Comparison of ENCODE assay signal across 18 cellular contexts in the genomic region with DNA sequence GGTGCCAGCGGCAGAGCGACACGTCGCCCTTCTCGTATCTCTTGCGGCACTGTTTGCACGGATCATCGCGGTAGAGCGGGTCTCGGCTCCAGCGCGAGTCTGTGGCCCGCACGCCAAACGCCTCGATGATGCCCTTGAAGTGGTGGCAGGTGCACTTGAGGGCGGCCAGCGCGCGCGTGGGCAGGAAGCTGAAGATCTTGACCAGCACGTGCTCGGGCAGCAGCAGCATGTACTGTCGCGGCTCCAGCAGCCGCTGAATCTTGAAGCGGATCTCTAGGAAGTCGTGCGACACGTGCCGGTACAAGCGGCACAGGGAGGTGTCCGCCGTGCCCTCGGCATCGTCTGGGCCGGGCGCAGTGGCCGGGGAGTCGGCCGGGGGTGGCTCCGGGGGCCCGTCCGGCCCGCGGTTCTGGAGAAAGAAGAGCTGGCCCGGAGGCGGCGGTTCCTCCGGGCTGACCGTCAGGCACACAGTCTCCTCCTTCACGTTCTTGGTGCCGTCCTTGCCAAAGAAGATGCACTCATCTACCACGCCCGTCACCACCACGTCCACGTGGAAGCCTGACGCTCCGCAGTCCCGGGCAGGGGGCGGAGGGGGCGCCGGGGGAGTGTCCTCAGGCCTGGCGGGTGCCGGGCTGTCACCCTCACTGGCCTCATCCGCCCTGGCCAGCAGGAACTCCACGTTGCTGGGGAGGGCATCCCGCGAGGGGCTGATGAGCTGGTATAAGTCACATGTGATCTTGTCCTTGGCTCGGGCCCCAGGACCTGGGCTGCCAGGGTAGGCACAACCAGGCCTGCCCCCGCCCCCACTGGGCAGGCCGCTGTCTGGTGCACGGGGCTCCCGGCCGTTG. TPM values are rescaled to one million over a fixed set of nuclear protein-coding genes. Genes with fewer than 3 reads are reported as not detected.
DNase-seq lines count a peak whose midpoint lies in the region; ATAC-seq and TF ChIP-seq lines count a peak whose summit lies in the region.
"Had no signal": no experiment of that assay in that cellular context is flagged by ENCODE, and none has a peak within 500 bp of the region (broad histone marks: within the 10 kb centered on the region; RNA-seq: fewer than 3 reads in every experiment).

No MANE protein-coding gene starts in this region.

- no peak overlapping the region for H3K4ac ChIP-seq in IMR-90 (ENCODE audit: low read depth, low read length)

- H2BK120ac ChIP-seq in IMR-90 (ENCODE audit: low read depth, low read length), result no peak overlapping the region

- peaks cover 47% of the 10 kb centered on the region for H3K79me2 ChIP-seq in GM23338 (replicated peaks; ENCODE audit: insufficient read depth)

- no peak overlapping the region for H3K18ac ChIP-seq in IMR-90 (ENCODE audit: low read depth, low read length)

- dilution Hi-C loops in IMR-90 (cut with HindIII; ENCODE audit: low sequenced_read_pairs, unreplicated experiment), result no loop called here

- H3K27me3 ChIP-seq in GM23338 (ENCODE audit: insufficient read depth) (no peaks in the 10 kb centered on the region), IMR-90 (ENCODE audit: control insufficient read depth, insufficient read depth, low read length) (no peaks in the 10 kb centered on the region)
- H3K27me3 ChIP-seq: BE2C, Peyer's patch had no signal

- no peak overlapping the region for H4K8ac ChIP-seq in IMR-90 (ENCODE audit: low read depth in 2 of 2, low read length in 2 of 2)

- H3K36me3 ChIP-seq in GM23338 (ENCODE audit: insufficient read depth) (no peaks in the 10 kb centered on the region), IMR-90 (ENCODE audit: control insufficient read depth, insufficient read depth, low read length) (peaks cover 20% of the 10 kb centered on the region)

- H3K9me2 ChIP-seq in GM23338 (ENCODE audit: insufficient read depth), result no peaks in the 10 kb centered on the region

- H3F3A ChIP-seq in GM23338 (replicated peaks; ENCODE audit: low read depth), result 0 out of 2 replicates have a peak, but pooled peaks cover 3% of the 10 kb centered on the region

- TF ChIP-seq RAD21 in IMR-90 (IDR thresholded peaks at IDR 0.05; ENCODE audit: low read length), result no peak

- no peak overlapping the region for H3K23ac ChIP-seq in IMR-90 (ENCODE audit: low read depth, low read length)

- H3K4me1 Mint-ChIP-seq in GM23338 (peaks cover 33% of the 10 kb centered on the region), endothelial cell (ENCODE audit: unreplicated experiment) (peaks cover 18% of the 10 kb centered on the region), progenitor cell of endocrine pancreas (ENCODE audit: low read depth) (peaks cover 14% of the 10 kb centered on the region), osteocyte (ENCODE audit: unreplicated experiment) (peaks cover 18% of the 10 kb centered on the region)

- H4K91ac ChIP-seq in IMR-90 (ENCODE audit: insufficient read depth, low read depth, low read length), result no peak overlapping the region

- peaks cover 27 to 60% of the 10 kb centered on the region in 2 experiments for H3K79me1 ChIP-seq in IMR-90 (ENCODE audit: low read depth in 1 of 2, low read length in 2 of 2)

- peaks cover 19% of the 10 kb centered on the region for H3K27me3 Mint-ChIP-seq in GM23338 (ENCODE audit: insufficient read depth, low read depth, poor library complexity)
- peaks cover 9% of the 10 kb centered on the region for H3K27me3 Mint-ChIP-seq in endothelial cell (ENCODE audit: unreplicated experiment)
- no peaks in the 10 kb centered on the region for H3K27me3 Mint-ChIP-seq in progenitor cell of endocrine pancreas
- no peaks in the 10 kb centered on the region for H3K27me3 Mint-ChIP-seq in osteocyte (ENCODE audit: unreplicated experiment)

- H3K36me3 Mint-ChIP-seq in GM23338 (ENCODE audit: low read depth), result peaks cover 13% of the 10 kb centered on the region
- peaks cover 16% of the 10 kb centered on the region for H3K36me3 Mint-ChIP-seq in endothelial cell (ENCODE audit: low read depth, unreplicated experiment)
- H3K36me3 Mint-ChIP-seq in progenitor cell of endocrine pancreas (ENCODE audit: insufficient read depth), result peaks cover 14% of the 10 kb centered on the region
- peaks cover 14% of the 10 kb centered on the region for H3K36me3 Mint-ChIP-seq in osteocyte (ENCODE audit: unreplicated experiment)

- H2BK5ac ChIP-seq in IMR-90 (ENCODE audit: low read depth, low read length, poor library complexity, severe bottlenecking), result no peak overlapping the region

- WGBS in IMR-90 (ENCODE audit: extremely low coverage in 2 of 2, insufficient read length in 1 of 2), 2 experiments, result 94% methylated on average over 56 of the region's 76 CpGs; no CpG with 5 or more reads in 1 of the 2 experiments

- POLR2A ChIA-PET in IMR-90 (lab: Charles Lee; ENCODE audit: unreplicated experiment), result no interaction called here

- H3K14ac ChIP-seq in IMR-90 (replicated peaks; ENCODE audit: low read depth, low read length), result no peak overlapping the region

- CTCF ChIA-PET in IMR-90 (lab: Yijun Ruan, JAX), result no interaction called here

- H3K9me3 ChIP-seq in IMR-90 (ENCODE audit: control insufficient read depth, insufficient read depth, low read length), result no peaks in the 10 kb centered on the region
- H3K9me3 ChIP-seq: BE2C, HAP-1, Peyer's patch had no signal

- H4K5ac ChIP-seq in IMR-90 (ENCODE audit: low read depth, low read length), result no peak overlapping the region

- no peaks in the 10 kb centered on the region for H3K9me3 Mint-ChIP-seq in GM23338
- no peaks in the 10 kb centered on the region for H3K9me3 Mint-ChIP-seq in endothelial cell (ENCODE audit: unreplicated experiment)
- H3K9me3 Mint-ChIP-seq in progenitor cell of endocrine pancreas (ENCODE audit: low read depth), result no peaks in the 10 kb centered on the region
- no peaks in the 10 kb centered on the region for H3K9me3 Mint-ChIP-seq in osteocyte (ENCODE audit: unreplicated experiment)

- no peak overlapping the region for H2AK9ac ChIP-seq in IMR-90 (replicated peaks; ENCODE audit: low read depth, low read length, poor library complexity)

- 0 out of 4 replicates have a peak, but pooled peaks of 1 of the 2 experiments have one; percentile 2 for TF ChIP-seq CTCF in GM23338 (conservative IDR thresholded peaks at IDR 0.05; ENCODE audit: low read depth in 2 of 2)
- TF ChIP-seq CTCF in IMR-90 (conservative IDR thresholded peaks at IDR 0.05; ENCODE audit: low read depth, low read length), result no peak
- TF ChIP-seq CTCF in endothelial cell (IDR thresholded peaks at IDR 0.05; ENCODE audit: unreplicated experiment), result no peak
- TF ChIP-seq CTCF in progenitor cell of endocrine pancreas (IDR thresholded peaks at IDR 0.05; ENCODE audit: unreplicated experiment), result no peak
- TF ChIP-seq CTCF in osteocyte (IDR thresholded peaks at IDR 0.05), result no peak

- intact Hi-C loops in IMR-90 (cut with micrococcal nuclease), result no loop called here

- H3K4me2 ChIP-seq in GM23338 (no peak overlapping the region), IMR-90 (ENCODE audit: low read depth, low read length) (no peak overlapping the region)

- H3K4me1 ChIP-seq in GM23338 (ENCODE audit: insufficient read depth) (peaks cover 11% of the 10 kb centered on the region), IMR-90 (ENCODE audit: control insufficient read depth, insufficient read depth, low read length) (peaks cover 2% of the 10 kb centered on the region; the same call in 1 of the 2 replicates)
- H3K4me1 ChIP-seq: BE2C had no signal

- H3K27ac Mint-ChIP-seq in GM23338, result no peak overlapping the region
- H3K27ac Mint-ChIP-seq in endothelial cell (ENCODE audit: unreplicated experiment), result no peak overlapping the region
- peak overlapping the region; percentile 73 for H3K27ac Mint-ChIP-seq in progenitor cell of endocrine pancreas
- no peak overlapping the region for H3K27ac Mint-ChIP-seq in osteocyte (ENCODE audit: unreplicated experiment)

- no peak overlapping the region for H3K9ac ChIP-seq in IMR-90 (ENCODE audit: low read depth, low read length)

- H2BK15ac ChIP-seq in IMR-90 (ENCODE audit: low read depth, low read length), result no peak overlapping the region

- no peak overlapping the region for H3K27ac ChIP-seq in GM23338 (ENCODE audit: low read depth)
- H3K27ac ChIP-seq in IMR-90 (ENCODE audit: insufficient read depth, low read length), result no peak overlapping the region
- H3K27ac ChIP-seq: HL-60, Peyer's patch had no signal

- H3K4me3 ChIP-seq in GM23338 (no peak overlapping the region), IMR-90 (ENCODE audit: insufficient read depth, low read depth, low read length) (no peak overlapping the region)
- H3K4me3 ChIP-seq: HAP-1, Peyer's patch had no signal

- H2AFZ ChIP-seq in GM23338, result no peak overlapping the region
- H2AFZ ChIP-seq in IMR-90 (replicated peaks; ENCODE audit: low read length, poor library complexity), result peak overlapping the region; percentile 8

- no peak overlapping the region for H3K4me3 Mint-ChIP-seq in GM23338
- H3K4me3 Mint-ChIP-seq in endothelial cell (ENCODE audit: unreplicated experiment), result peak overlapping the region; percentile 47
- no peak overlapping the region for H3K4me3 Mint-ChIP-seq in progenitor cell of endocrine pancreas (ENCODE audit: low read depth)
- H3K4me3 Mint-ChIP-seq in osteocyte (ENCODE audit: unreplicated experiment), result no peak overlapping the region

- DNase-seq in GM23338 (ENCODE audit: low spot score) (no peak), IMR-90 (no peak), endothelial cell (ENCODE audit: low spot score) (no peak), progenitor cell of endocrine pancreas (ENCODE audit: low spot score, unreplicated experiment) (no peak), NCI-H2171 treated with DMSO at 0.1 percent for 48 hours (lab: John Stamatoyannopoulos, UW) (no peak), osteocyte (ENCODE audit: extremely low spot score, unreplicated experiment) (no peak)
- DNase-seq: BE2C, DMS79, NCI-H1105 treated with DMSO at 0.1 percent for 48 hours, NCI-H2081 treated with DMSO at 0.1 percent for 48 hours, NCI-H446, NCI-H526, Peyer's patch had no signal

- peaks cover 6% of the 10 kb centered on the region for H4K20me1 ChIP-seq in GM23338 (replicated peaks; ENCODE audit: insufficient read depth)
- no peaks in the 10 kb centered on the region for H4K20me1 ChIP-seq in IMR-90 (ENCODE audit: insufficient read depth, low read length)

- TF ChIP-seq POLR2A in IMR-90 (IDR thresholded peaks at IDR 0.05; ENCODE audit: low read depth, low read length), result no peak

- ATAC-seq in GM23338, result no peak
- ATAC-seq in IMR-90 (ENCODE audit: low read depth), result no peak
- no peak for ATAC-seq in GM18870 (IDR thresholded peaks at IDR 0.05; ENCODE audit: unreplicated experiment)

- no TSS peak for BruUV-seq in IMR-90 (replicated peaks; lab: Mats Ljungman, UMichigan)

- no peaks in the 10 kb centered on the region for H3K9me1 ChIP-seq in IMR-90 (ENCODE audit: insufficient read depth, low read length)

- H2AK5ac ChIP-seq in IMR-90 (ENCODE audit: low read depth, low read length), result no peak overlapping the region

- H3K56ac ChIP-seq in IMR-90 (ENCODE audit: extremely low read depth, insufficient read depth, low read length), result no peak overlapping the region

- H2BK20ac ChIP-seq in IMR-90 (ENCODE audit: low read depth, low read length), result no peak overlapping the region

- in situ Hi-C loops in IMR-90 (cut with MboI; ENCODE audit: low sequenced_read_pairs), result no loop called here

RNA-seq across cellular contexts. Expression of a gene that starts 18.6 kb away (rescaled TPM):
- total RNA-seq in GM23338 (2014; rRNA removed; shearing (Covaris generic)), result 34.4 and 35.8 TPM in 2 replicates
- polyA plus RNA-seq in GM23338 (2016; fragmentation: Nextera tagmentation; extraction: Ambion mirVana) (9.4 and 12.0 TPM in 2 replicates), IMR-90 (2012; rRNA removed) (6.8 and 7.0 TPM in 2 replicates)
- total RNA-seq in IMR-90 (2012; rRNA removed) (2.2 and 3.0 TPM in 2 replicates), endothelial cell (ENCODE audit: unreplicated experiment) (29.9 TPM), progenitor cell of endocrine pancreas (41.6 and 44.7 TPM in 2 replicates), osteocyte (16.0 and 18.3 TPM in 2 replicates)
- 4.4 and 7.9 TPM in 2 replicates for polyA plus RNA-seq in IMR-90 (2012; cell fraction: cytosol; rRNA removed)
- 15.3 and 29.9 TPM in 2 replicates for polyA plus RNA-seq in IMR-90 (2012; cell fraction: nucleus; rRNA removed; ENCODE audit: low replicate concordance)

RNA-seq across cellular contexts. Expression of a gene that starts 19.6 kb away (rescaled TPM):
- total RNA-seq in GM23338 (2014; rRNA removed; shearing (Covaris generic)), result 23.0 and 26.2 TPM in 2 replicates
- polyA plus RNA-seq in GM23338 (2016; fragmentation: Nextera tagmentation; extraction: Ambion mirVana) (8.6 and 10.6 TPM in 2 replicates), IMR-90 (2012; rRNA removed) (11.5 and 12.1 TPM in 2 replicates)
- total RNA-seq in IMR-90 (2012; rRNA removed) (6.6 and 7.8 TPM in 2 replicates), endothelial cell (ENCODE audit: unreplicated experiment) (10.6 TPM), progenitor cell of endocrine pancreas (9.0 and 10.8 TPM in 2 replicates), osteocyte (14.0 TPM in 2 replicates)
- polyA plus RNA-seq in IMR-90 (2012; cell fraction: cytosol; rRNA removed), result 7.4 and 10.5 TPM in 2 replicates
- polyA plus RNA-seq in IMR-90 (2012; cell fraction: nucleus; rRNA removed; ENCODE audit: low replicate concordance), result 14.3 and 20.0 TPM in 2 replicates

RNA-seq across cellular contexts. Expression of a gene that starts 20.3 kb away (rescaled TPM):
- total RNA-seq in GM23338 (2014; rRNA removed; shearing (Covaris generic)), result 169 and 226 TPM in 2 replicates
- polyA plus RNA-seq in GM23338 (2016; fragmentation: Nextera tagmentation; extraction: Ambion mirVana) (1,375 and 1,400 TPM in 2 replicates), IMR-90 (2012; rRNA removed) (587 and 623 TPM in 2 replicates)
- total RNA-seq in IMR-90 (2012; rRNA removed) (877 and 974 TPM in 2 replicates), endothelial cell (ENCODE audit: unreplicated experiment) (479 TPM), progenitor cell of endocrine pancreas (401 and 414 TPM in 2 replicates), osteocyte (366 and 397 TPM in 2 replicates)
- 388 and 831 TPM in 2 replicates for polyA plus RNA-seq in IMR-90 (2012; cell fraction: cytosol; rRNA removed)
- 88.5 and 316 TPM in 2 replicates for polyA plus RNA-seq in IMR-90 (2012; cell fraction: nucleus; rRNA removed; ENCODE audit: low replicate concordance)

RNA-seq across cellular contexts. Expression of a gene that starts 21.2 kb away (rescaled TPM):
- total RNA-seq in GM23338 (2014; rRNA removed; shearing (Covaris generic)), result 0.16 and 0.28 TPM in 2 replicates
- polyA plus RNA-seq in GM23338 (2016; fragmentation: Nextera tagmentation; extraction: Ambion mirVana), result 0.21 TPM in 1 of 2 replicates, not detected in the other
- not detected in 2 replicates for total RNA-seq in IMR-90 (2012; rRNA removed)
- not detected in 2 replicates for polyA plus RNA-seq in IMR-90 (2012; rRNA removed)
- not detected in 2 replicates for polyA plus RNA-seq in IMR-90 (2012; cell fraction: cytosol; rRNA removed)
- not detected in 2 replicates for polyA plus RNA-seq in IMR-90 (2012; cell fraction: nucleus; rRNA removed; ENCODE audit: low replicate concordance)
- total RNA-seq in endothelial cell (ENCODE audit: unreplicated experiment), result not detected
- not detected in 2 replicates for total RNA-seq in progenitor cell of endocrine pancreas
- total RNA-seq in osteocyte, result not detected in 2 replicates
- total RNA-seq: A673, OCI-LY7, Peyer's patch had no signal

RNA-seq across cellular contexts. Expression of a gene that starts 44.1 kb away (rescaled TPM):
- total RNA-seq in GM23338 (2014; rRNA removed; shearing (Covaris generic)), result 0.19 and 0.42 TPM in 2 replicates
- 1.2 and 1.4 TPM in 2 replicates for polyA plus RNA-seq in GM23338 (2016; fragmentation: Nextera tagmentation; extraction: Ambion mirVana)
- 0.18 and 0.28 TPM in 2 replicates for total RNA-seq in IMR-90 (2012; rRNA removed)
- polyA plus RNA-seq in IMR-90 (2012; rRNA removed), result 0.63 and 1.2 TPM in 2 replicates
- polyA plus RNA-seq in IMR-90 (2012; cell fraction: cytosol; rRNA removed), result 0.35 and 0.55 TPM in 2 replicates
- polyA plus RNA-seq in IMR-90 (2012; cell fraction: nucleus; rRNA removed; ENCODE audit: low replicate concordance), result 13.9 and 14.7 TPM in 2 replicates
- 1.6 TPM for total RNA-seq in endothelial cell (ENCODE audit: unreplicated experiment)
- 26.4 and 27.2 TPM in 2 replicates for total RNA-seq in progenitor cell of endocrine pancreas
- 0.81 and 1.3 TPM in 2 replicates for total RNA-seq in osteocyte
